ENCODE assay signal across 22 cellular contexts in genomic region chr21:36055551-36055950, GRCh38.
"Had no signal": no experiment of that assay in that cellular context is flagged by ENCODE, and none has a peak within 500 bp of the region (broad histone marks: within the 10 kb centered on the region; RNA-seq: fewer than 3 reads in every experiment).

No MANE protein-coding gene starts in this region.

- H3K4me1 Mint-ChIP-seq: activated T-helper 17 cell treated with anti-CD3 and anti-CD28 coated beads, Interleukin-2, amount 50 U/mL, for 72 hours had no signal

- H3K4me3 Mint-ChIP-seq: activated CD4-positive, alpha-beta memory T cell treated with anti-CD3 and anti-CD28 coated beads, Interleukin-2, amount 10 ng/mL, durations not matched to agents 7 days and 5 days; activated CD4-positive, alpha-beta T cell treated with anti-CD3 and anti-CD28 coated beads, Interleukin-2, amount 10 ng/mL, durations not matched to agents 7 days and 5 days; activated naive CD8-positive, alpha-beta T cell; activated T-cell treated with anti-CD3 and anti-CD28 coated beads, Interleukin-2, amount 50 U/mL, for 4 hours; activated T-helper 17 cell treated with anti-CD3 and anti-CD28 coated beads, Interleukin-2, amount 50 U/mL, for 72 hours; central memory CD8-positive, alpha-beta T cell had no signal

- H3K4me3 ChIP-seq: colonic mucosa had no signal

- H3K27ac ChIP-seq: brain microvascular endothelial cell, colonic mucosa had no signal

- H3K27ac Mint-ChIP-seq: activated CD4-positive, alpha-beta memory T cell treated with anti-CD3 and anti-CD28 coated beads, Interleukin-2, amount 10 ng/mL, durations not matched to agents 7 days and 5 days; activated CD4-positive, alpha-beta T cell treated with anti-CD3 and anti-CD28 coated beads, Interleukin-2, amount 10 ng/mL, durations not matched to agents 7 days and 5 days; activated naive CD8-positive, alpha-beta T cell; activated T-helper 17 cell treated with anti-CD3 and anti-CD28 coated beads, Interleukin-2, amount 50 U/mL, for 72 hours had no signal

- H3K9me3 Mint-ChIP-seq: activated CD4-positive, alpha-beta memory T cell treated with anti-CD3 and anti-CD28 coated beads, Interleukin-2, amount 10 ng/mL, durations not matched to agents 7 days and 5 days; activated CD4-positive, alpha-beta T cell treated with anti-CD3 and anti-CD28 coated beads, Interleukin-2, amount 10 ng/mL, durations not matched to agents 7 days and 5 days; activated T-cell treated with anti-CD3 and anti-CD28 coated beads, Interleukin-2, amount 50 U/mL, for 4 hours; activated T-helper 17 cell treated with anti-CD3 and anti-CD28 coated beads, Interleukin-2, amount 50 U/mL, for 72 hours; central memory CD8-positive, alpha-beta T cell had no signal

- DNase-seq: activated CD4-positive, alpha-beta memory T cell treated with anti-CD3 and anti-CD28 coated beads, Interleukin-2, amount 10 ng/mL, durations not matched to agents 7 days and 5 days; activated CD4-positive, alpha-beta T cell treated with anti-CD3 and anti-CD28 coated beads for 4 hours; activated CD4-positive, alpha-beta T cell treated with anti-CD3 and anti-CD28 coated beads, Interleukin-2, amount 10 ng/mL, durations not matched to agents 7 days and 5 days; activated CD4-positive, alpha-beta T cell treated with anti-CD3 and anti-CD28 coated beads, Interleukin-2, amount 50 U/mL, for 4 hours; activated CD4-positive, CD25-positive, alpha-beta regulatory T cell; activated CD4-positive, CD25-positive, alpha-beta regulatory T cell treated with anti-CD3 and anti-CD28 coated beads, Interleukin-2, amount 50 U/mL, for 72 hours; activated effector memory CD4-positive, alpha-beta T cell treated with Interleukin-2 at 50 U/mL for 16 hours; activated gamma-delta T cell treated with Interleukin-2 at 50 U/mL for 16 hours; activated naive CD4-positive, alpha-beta T cell treated with anti-CD3 and anti-CD28 coated beads, Interleukin-2, amount 50 U/mL, for 16 hours; activated naive CD4-positive, alpha-beta T cell treated with Interleukin-2 at 50 U/mL for 16 hours; activated T-cell treated with anti-CD3 and anti-CD28 coated beads, Interleukin-2, amount 50 U/mL, for 4 hours; amniotic stem cell; anterior cingulate cortex; brain microvascular endothelial cell; colonic mucosa; effector CD8-positive, alpha-beta T cell; foreskin fibroblast; glutamatergic neuron; T-helper 2 cell had no signal

- H3K27me3 Mint-ChIP-seq: activated CD4-positive, alpha-beta memory T cell treated with anti-CD3 and anti-CD28 coated beads, Interleukin-2, amount 10 ng/mL, durations not matched to agents 7 days and 5 days; activated CD4-positive, alpha-beta T cell treated with anti-CD3 and anti-CD28 coated beads, Interleukin-2, amount 10 ng/mL, durations not matched to agents 7 days and 5 days; activated naive CD8-positive, alpha-beta T cell; activated T-helper 17 cell treated with anti-CD3 and anti-CD28 coated beads, Interleukin-2, amount 50 U/mL, for 72 hours; central memory CD8-positive, alpha-beta T cell had no signal

- H3K27me3 ChIP-seq: brain microvascular endothelial cell, colonic mucosa had no signal

- H3K9me3 ChIP-seq: colonic mucosa had no signal
